In the genomic region with DNA sequence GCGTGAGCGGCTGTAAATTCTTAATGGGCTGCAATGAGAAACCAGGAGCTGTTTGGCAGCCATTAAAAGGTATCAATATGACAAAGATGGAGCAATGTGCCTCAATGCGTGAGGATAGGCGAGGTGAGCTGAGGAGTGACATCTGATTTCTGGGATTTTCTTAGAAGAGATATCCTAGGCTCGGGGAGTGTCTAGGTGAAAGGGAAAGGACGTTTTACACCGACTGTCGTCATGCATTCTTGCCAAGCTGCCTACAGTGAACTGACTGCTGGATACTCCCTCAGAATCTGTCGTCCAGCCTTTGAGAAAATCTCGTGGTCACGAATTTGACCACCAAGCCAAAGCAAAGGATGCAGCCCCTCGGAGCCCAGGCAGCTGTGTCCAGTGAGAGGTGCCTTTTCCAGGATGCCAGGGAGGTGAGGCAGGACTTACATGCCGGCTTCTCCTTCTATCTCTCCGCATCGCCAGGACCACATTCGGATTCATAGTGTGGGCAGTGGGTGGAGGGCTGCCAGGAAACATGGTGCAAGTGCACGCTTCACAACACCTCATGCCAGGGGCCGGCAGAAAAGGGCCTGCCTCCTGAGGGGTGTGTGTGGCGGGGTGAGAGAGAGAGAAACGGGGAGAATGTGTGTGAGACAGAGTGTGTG, we compare ENCODE assay signal across 22 cellular contexts.
DNase-seq lines count a peak whose midpoint lies in the region; ATAC-seq and TF ChIP-seq lines count a peak whose summit lies in the region.
"Had no signal": no experiment of that assay in that cellular context is flagged by ENCODE, and none has a peak within 500 bp of the region (broad histone marks: within the 10 kb centered on the region; RNA-seq: fewer than 3 reads in every experiment).

No MANE protein-coding gene starts in this region.

- no peak overlapping the region for H2AK5ac ChIP-seq in trophoblast cell (ENCODE audit: low read length)

- H3K27me3 ChIP-seq in RWPE2 (ENCODE audit: insufficient read depth, poor library complexity, severe bottlenecking) (no peaks in the 10 kb centered on the region), esophagus muscularis mucosa (no peaks in the 10 kb centered on the region), trophoblast cell (ENCODE audit: insufficient read depth, low read length) (no peaks in the 10 kb centered on the region)
- H3K27me3 ChIP-seq: SJSA1 had no signal

- H2AFZ ChIP-seq in trophoblast cell (ENCODE audit: insufficient read depth, low read length, poor library complexity), result no peak overlapping the region

- intact Hi-C loops in esophagus muscularis mucosa (cut with DNase I), result loop anchor here (5.0 kb wide), 1 partner anchor 158 kb away; no protein-coding TSS in a partner anchor

- DNase-seq in activated CD8-positive, alpha-beta memory T cell treated with anti-CD3 and anti-CD28 coated beads for 24 hours, result peak; percentile 28
- DNase-seq in activated CD8-positive, alpha-beta memory T cell treated with anti-CD3 and anti-CD28 coated beads, Interleukin-2, amount 50 U/mL, for 4 hours, result no peak
- DNase-seq in RWPE2 (ENCODE audit: low spot score) (no peak), esophagus muscularis mucosa (ENCODE audit: extremely low spot score) (peak; percentile 70), trophoblast cell (peak; percentile 72 to 88)
- no peak for DNase-seq in activated CD4-positive, CD25-positive, alpha-beta regulatory T cell (lab: John Stamatoyannopoulos, UW)
- DNase-seq: CD4-positive, CD25-positive, alpha-beta regulatory T cell; DMS153; DND-41; Karpas-422; NCI-H1092 treated with DMSO at 0.1 percent for 48 hours; NCI-H1436; NCI-H187; NCI-H524; NCI-H82; NK-92 treated with Interleukin-12 subunit alpha and Interleukin-12 subunit beta, amount 100 ng/mL, for 24 hours; PC-3; Right ventricle myocardium superior had no signal

- H3K9me3 ChIP-seq in RWPE2 (ENCODE audit: severe bottlenecking) (no peaks in the 10 kb centered on the region), esophagus muscularis mucosa (no peaks in the 10 kb centered on the region), trophoblast cell (ENCODE audit: insufficient read depth, low read depth, low read length) (no peaks in the 10 kb centered on the region)

- H4K91ac ChIP-seq in trophoblast cell (ENCODE audit: low read depth, low read length), result no peak overlapping the region

- no peak overlapping the region for H4K8ac ChIP-seq in trophoblast cell (ENCODE audit: low read depth, low read length)

- no peak overlapping the region for H2BK120ac ChIP-seq in trophoblast cell (ENCODE audit: insufficient read depth, low read length, poor library complexity)

- H3K4me1 ChIP-seq in RWPE2 (ENCODE audit: insufficient read depth, poor library complexity, severe bottlenecking), result peaks cover 18% of the 10 kb centered on the region
- peaks cover 9 to 23% (median 13%) of the 10 kb centered on the region in 4 donors for H3K4me1 ChIP-seq in esophagus muscularis mucosa
- no peaks in the 10 kb centered on the region for H3K4me1 ChIP-seq in trophoblast cell (ENCODE audit: control insufficient read depth in 1 of 2, insufficient read depth in 2 of 2, low read length in 2 of 2)

- H3K9ac ChIP-seq in trophoblast cell (ENCODE audit: low read length), result no peak overlapping the region

- no peak overlapping the region for H3K18ac ChIP-seq in trophoblast cell (ENCODE audit: low read length)

- no peak overlapping the region for H2BK5ac ChIP-seq in trophoblast cell (ENCODE audit: low read depth, low read length, poor library complexity)

- H3K4ac ChIP-seq in trophoblast cell (ENCODE audit: low read depth, low read length), result no peak overlapping the region

- TF ChIP-seq CTCF in RWPE2 (IDR thresholded peaks at IDR 0.05; ENCODE audit: poor library complexity, severe bottlenecking) (no peak), esophagus muscularis mucosa (IDR thresholded peaks at IDR 0.05) (no peak)

- H3K4me2 ChIP-seq in trophoblast cell (ENCODE audit: low read length), result no peak overlapping the region

- no peaks in the 10 kb centered on the region for H3K79me2 ChIP-seq in trophoblast cell (ENCODE audit: control insufficient read depth, insufficient read depth, low read length, poor library complexity)

- H3K27ac ChIP-seq in RWPE2 (ENCODE audit: poor library complexity, severe bottlenecking), result peak overlapping the region; percentile 68
- H3K27ac ChIP-seq in esophagus muscularis mucosa (replicated peaks in 1 of 4), result no peak overlapping the region
- H3K27ac ChIP-seq in trophoblast cell (ENCODE audit: low read depth, low read length), result no peak overlapping the region

- 92% methylated on average over 17 of the region's 20 CpGs for WGBS in esophagus muscularis mucosa
- no CpG with 5 or more reads among the region's 20 CpGs for WGBS in trophoblast cell (ENCODE audit: extremely low coverage, insufficient coverage, insufficient read length)

- ATAC-seq in RWPE2 (ENCODE audit: low read depth) (no peak), GM18498 (IDR thresholded peaks at IDR 0.05; ENCODE audit: unreplicated experiment) (no peak), GM21529 (IDR thresholded peaks at IDR 0.05; ENCODE audit: unreplicated experiment) (no peak)
- ATAC-seq: HCT116, PC-3 had no signal

- H3K23ac ChIP-seq in trophoblast cell (ENCODE audit: low read length), result no peak overlapping the region

- no peaks in the 10 kb centered on the region for H3K79me1 ChIP-seq in trophoblast cell (ENCODE audit: low read length)

- no peak overlapping the region for H4K12ac ChIP-seq in trophoblast cell (ENCODE audit: low read depth, low read length)

- no peak for TF ChIP-seq POLR2A in esophagus muscularis mucosa (IDR thresholded peaks at IDR 0.05; ENCODE audit: low read depth)

- TF ChIP-seq EP300 in esophagus muscularis mucosa (IDR thresholded peaks at IDR 0.05), result no peak

- no peak overlapping the region for H2BK12ac ChIP-seq in trophoblast cell (ENCODE audit: low read length)

- no peaks in the 10 kb centered on the region for H3K36me3 ChIP-seq in RWPE2 (ENCODE audit: low read depth)
- no peaks in the 10 kb centered on the region for H3K36me3 ChIP-seq in esophagus muscularis mucosa
- no peaks in the 10 kb centered on the region for H3K36me3 ChIP-seq in trophoblast cell (ENCODE audit: control insufficient read depth in 1 of 2, insufficient read depth in 2 of 2, low read length in 2 of 2)
- H3K36me3 ChIP-seq: SJSA1 had no signal

- no peak overlapping the region for H3K4me3 ChIP-seq in RWPE2 (ENCODE audit: severe bottlenecking)
- no peak overlapping the region for H3K4me3 ChIP-seq in esophagus muscularis mucosa
- H3K4me3 ChIP-seq in trophoblast cell (ENCODE audit: low read depth, low read length), result no peak overlapping the region
- H3K4me3 ChIP-seq: SJSA1 had no signal

- no peak overlapping the region for H3K14ac ChIP-seq in trophoblast cell (ENCODE audit: low read length)

Comparison
In these comparisons a context has a peak if more than half of its experiments do, and no peak if none do; other contexts are left out.
1. DNase-seq: peak in activated CD8-positive, alpha-beta memory T cell treated with anti-CD3 and anti-CD28 coated beads for 24 hours (single experiment), esophagus muscularis mucosa (single experiment) and trophoblast cell (2 of 2); none in activated CD8-positive, alpha-beta memory T cell treated with anti-CD3 and anti-CD28 coated beads, Interleukin-2, amount 50 U/mL, for 4 hours (single experiment), RWPE2 (single experiment) and activated CD4-positive, CD25-positive, alpha-beta regulatory T cell (0 of 4).